ENCODE assay signal across 3 cellular contexts in genomic region chr10:88895252-88895651, GRCh38.
TF ChIP-seq lines count a peak whose summit lies in the region.

No MANE protein-coding gene starts in this region.

TF ChIP-seq in SK-N-SH, 30 proteins besides CTCF, POLR2A, EP300 and RAD21:
- no peak for TF ChIP-seq RXRA (IDR thresholded peaks at IDR 0.05; ENCODE audit: borderline replicate concordance, low read depth)
- TF ChIP-seq YY1 (IDR thresholded peaks at IDR 0.05; ENCODE audit: low read depth), result 0 out of 2 replicates have a peak, but pooled peaks have one; percentile 11
TF ChIP-seq in SK-N-SH: peak in this region for 1.

TF ChIP-seq in SK-N-SH treated with all-trans-retinoic acid at 6 μM for 48 hours, 23 proteins besides CTCF, POLR2A, EP300 and RAD21:
- TF ChIP-seq ZC3H10 (CRISPR knock-in tag; IDR thresholded peaks at IDR 0.05) (no peak), ESRRG (CRISPR knock-in tag; IDR thresholded peaks at IDR 0.05) (no peak), TSHZ2 (CRISPR knock-in tag; IDR thresholded peaks at IDR 0.05) (no peak), TCF4 (CRISPR knock-in tag; IDR thresholded peaks at IDR 0.05; ENCODE audit: borderline replicate concordance) (no peak), ZFP30 (CRISPR knock-in tag; IDR thresholded peaks at IDR 0.05) (no peak), SNAI2 (CRISPR knock-in tag; IDR thresholded peaks at IDR 0.05) (no peak), ZNF565 (CRISPR knock-in tag; conservative IDR thresholded peaks at IDR 0.05; ENCODE audit: low read depth) (no peak)
- TF ChIP-seq, protein P1, sequence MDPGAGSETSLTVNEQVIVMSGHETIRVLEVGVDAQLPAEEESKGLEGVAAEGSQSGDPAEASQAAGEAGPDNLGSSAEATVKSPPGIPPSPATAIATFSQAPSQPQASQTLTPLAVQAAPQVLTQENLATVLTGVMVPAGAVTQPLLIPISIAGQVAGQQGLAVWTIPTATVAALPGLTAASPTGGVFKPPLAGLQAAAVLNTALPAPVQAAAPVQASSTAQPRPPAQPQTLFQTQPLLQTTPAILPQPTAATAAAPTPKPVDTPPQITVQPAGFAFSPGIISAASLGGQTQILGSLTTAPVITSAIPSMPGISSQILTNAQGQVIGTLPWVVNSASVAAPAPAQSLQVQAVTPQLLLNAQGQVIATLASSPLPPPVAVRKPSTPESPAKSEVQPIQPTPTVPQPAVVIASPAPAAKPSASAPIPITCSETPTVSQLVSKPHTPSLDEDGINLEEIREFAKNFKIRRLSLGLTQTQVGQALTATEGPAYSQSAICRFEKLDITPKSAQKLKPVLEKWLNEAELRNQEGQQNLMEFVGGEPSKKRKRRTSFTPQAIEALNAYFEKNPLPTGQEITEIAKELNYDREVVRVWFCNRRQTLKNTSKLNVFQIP (CRISPR knock-in tag; IDR thresholded peaks at IDR 0.05; ENCODE audit: borderline replicate concordance, low read depth), result no peak

TF ChIP-seq in HepG2, 621 proteins besides CTCF, POLR2A, EP300 and RAD21:
- TF ChIP-seq RXRB (CRISPR knock-in tag; IDR thresholded peaks at IDR 0.05; ENCODE audit: borderline replicate concordance), result 0 out of 2 replicates have a peak, but pooled peaks have one; percentile 51
- no peak for TF ChIP-seq ZNF619 (CRISPR knock-in tag; IDR thresholded peaks at IDR 0.05)
- TF ChIP-seq SOX13 (IDR thresholded peaks at IDR 0.05), result no peak
- peak in 1 of 2 experiments; percentile 30; a peak in 1 of 4 replicates for TF ChIP-seq SOX13 (CRISPR knock-in tag; conservative IDR thresholded peaks at IDR 0.05 in 1 of 2, IDR thresholded peaks at IDR 0.05 in 1 of 2)
- 0 out of 2 replicates have a peak, but pooled peaks have one; percentile 38 for TF ChIP-seq GFI1 (CRISPR knock-in tag; IDR thresholded peaks at IDR 0.05; ENCODE audit: borderline replicate concordance)
- TF ChIP-seq, protein P2, sequence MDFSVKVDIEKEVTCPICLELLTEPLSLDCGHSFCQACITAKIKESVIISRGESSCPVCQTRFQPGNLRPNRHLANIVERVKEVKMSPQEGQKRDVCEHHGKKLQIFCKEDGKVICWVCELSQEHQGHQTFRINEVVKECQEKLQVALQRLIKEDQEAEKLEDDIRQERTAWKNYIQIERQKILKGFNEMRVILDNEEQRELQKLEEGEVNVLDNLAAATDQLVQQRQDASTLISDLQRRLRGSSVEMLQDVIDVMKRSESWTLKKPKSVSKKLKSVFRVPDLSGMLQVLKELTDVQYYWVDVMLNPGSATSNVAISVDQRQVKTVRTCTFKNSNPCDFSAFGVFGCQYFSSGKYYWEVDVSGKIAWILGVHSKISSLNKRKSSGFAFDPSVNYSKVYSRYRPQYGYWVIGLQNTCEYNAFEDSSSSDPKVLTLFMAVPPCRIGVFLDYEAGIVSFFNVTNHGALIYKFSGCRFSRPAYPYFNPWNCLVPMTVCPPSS (IDR thresholded peaks at IDR 0.05), result no peak
